In the genomic region with DNA sequence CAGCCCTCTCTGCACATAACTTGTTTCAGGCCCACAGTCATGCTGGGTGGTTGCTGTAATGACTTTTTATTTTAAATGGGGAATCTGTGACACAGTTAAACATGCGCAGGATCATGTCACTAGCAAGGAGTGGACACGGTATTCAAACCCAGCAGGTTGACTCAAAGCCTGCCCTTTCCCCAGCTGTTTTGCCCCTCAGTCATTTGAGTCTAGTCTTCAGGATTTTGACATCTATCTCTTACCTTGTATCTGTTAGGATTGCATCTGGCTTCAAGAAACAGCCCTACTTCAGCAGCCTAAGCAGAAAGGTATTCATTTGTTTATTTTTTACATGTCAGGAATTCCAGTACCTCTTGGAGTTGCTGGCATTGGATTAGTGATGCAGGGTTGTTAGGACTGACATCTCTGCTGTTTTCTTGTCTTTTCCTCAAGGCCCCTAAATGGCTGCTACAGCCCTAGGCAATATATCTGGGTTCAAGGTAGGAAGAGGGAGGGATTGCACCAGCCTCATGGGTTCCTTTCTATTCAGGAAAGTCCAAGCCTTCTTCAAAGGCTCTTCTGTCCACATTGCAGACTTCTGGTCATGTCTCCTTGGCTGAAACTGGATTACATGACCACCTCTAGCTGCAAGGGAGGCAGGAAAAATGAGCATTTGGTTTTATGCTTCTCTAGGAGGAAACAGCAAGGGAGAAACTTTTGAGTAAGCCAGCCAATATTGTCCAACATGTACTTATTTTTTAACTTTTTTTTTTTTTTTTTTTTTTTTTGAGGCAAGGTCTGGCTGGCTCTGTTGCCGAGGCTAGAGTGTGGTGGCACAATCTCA, we compare ENCODE assay signal across 16 cellular contexts. TPM values are rescaled to one million over a fixed set of nuclear protein-coding genes. Genes with fewer than 3 reads are reported as not detected.
DNase-seq lines count a peak whose midpoint lies in the region; ATAC-seq and TF ChIP-seq lines count a peak whose summit lies in the region.
"Had no signal": no experiment of that assay in that cellular context is flagged by ENCODE, and none has a peak within 500 bp of the region (broad histone marks: within the 10 kb centered on the region; RNA-seq: fewer than 3 reads in every experiment).

No MANE protein-coding gene starts in this region.

- H2AFZ ChIP-seq in IMR-90 (replicated peaks; ENCODE audit: low read length, poor library complexity) = no peak overlapping the region

- WGBS in IMR-90 (ENCODE audit: extremely low coverage in 2 of 2, insufficient read length in 1 of 2), 2 experiments = 20% methylated on average over 1 of the region's 3 CpGs; no CpG with 5 or more reads in 1 of the 2 experiments
- no CpG with 5 or more reads among the region's 3 CpGs for WGBS in mesendoderm (ENCODE audit: extremely low coverage, insufficient coverage, low lambda C conversion rate)
- 50% methylated on average over 2 of the region's 3 CpGs for WGBS in esophagus squamous epithelium, 2 donors

- peak overlapping the region; percentile 67 for H4K91ac ChIP-seq in IMR-90 (ENCODE audit: insufficient read depth, low read depth, low read length)

- peak overlapping the region; percentile 90 for H2BK20ac ChIP-seq in IMR-90 (ENCODE audit: low read depth, low read length)

- CTCF ChIA-PET in IMR-90 (lab: Yijun Ruan, JAX) = no interaction called here

- H3K9me3 ChIP-seq in IMR-90 (ENCODE audit: control insufficient read depth, insufficient read depth, low read length) (peaks cover 3% of the 10 kb centered on the region), esophagus squamous epithelium (peaks cover 0 to 7% (median 4%) of the 10 kb centered on the region in 3 donors)
- H3K9me3 ChIP-seq: upper lobe of left lung had no signal

- TF ChIP-seq RAD21 in IMR-90 (IDR thresholded peaks at IDR 0.05; ENCODE audit: low read length) = no peak

- peak; percentile 31 for DNase-seq in AG10803 (ENCODE audit: low read depth)
- DNase-seq in IMR-90 = peak; percentile 67
- DNase-seq in choroid plexus epithelial cell (ENCODE audit: low read depth) = peak; percentile 56
- peak; percentile 57 for DNase-seq in mesendoderm
- no peak for DNase-seq in NOMO-1 treated with dmso at 0.1 percent for 144 hours (lab: John Stamatoyannopoulos, UW; ENCODE audit: unreplicated experiment)
- no peak for DNase-seq in MV-4-11 (lab: John Stamatoyannopoulos, UW)
- DNase-seq in esophagus squamous epithelium (lab: John Stamatoyannopoulos, UW) = no peak
- DNase-seq: ACHN; activated CD4-positive, alpha-beta T cell treated with anti-CD3 and anti-CD28 coated beads for 1 hour; adrenal gland; CD4-positive, CD25-positive, alpha-beta regulatory T cell; central memory CD4-positive, alpha-beta T cell; midbrain; NCI-H187 treated with DMSO at 0.1 percent for 48 hours; upper lobe of left lung had no signal

- H4K20me1 ChIP-seq in IMR-90 (ENCODE audit: insufficient read depth, low read length) = peaks cover 82% of the 10 kb centered on the region

- peaks cover 22 to 88% of the 10 kb centered on the region in 2 experiments for H3K79me1 ChIP-seq in IMR-90 (ENCODE audit: low read depth in 1 of 2, low read length in 2 of 2)
- peaks cover 15% of the 10 kb centered on the region for H3K79me1 ChIP-seq in mesendoderm (ENCODE audit: low read length)

- dilution Hi-C loops in IMR-90 (cut with HindIII; ENCODE audit: low sequenced_read_pairs, unreplicated experiment) = no loop called here

- H3K4ac ChIP-seq in IMR-90 (ENCODE audit: low read depth, low read length) = peak overlapping the region; percentile 69
- H3K4ac ChIP-seq in mesendoderm (ENCODE audit: low read depth, low read length) = no peak overlapping the region

- peaks cover 31% of the 10 kb centered on the region for H3K36me3 ChIP-seq in IMR-90 (ENCODE audit: control insufficient read depth, insufficient read depth, low read length)
- H3K36me3 ChIP-seq in mesendoderm (ENCODE audit: control insufficient read depth, insufficient read depth, low read length) = peaks cover 3% of the 10 kb centered on the region
- H3K36me3 ChIP-seq in esophagus squamous epithelium = peaks cover 0 to 24% (median 0%) of the 10 kb centered on the region in 3 donors
- H3K36me3 ChIP-seq: adrenal gland, upper lobe of left lung had no signal

- peak overlapping the region; percentile 56 for H2AK5ac ChIP-seq in IMR-90 (ENCODE audit: low read depth, low read length)
- H2AK5ac ChIP-seq in mesendoderm (ENCODE audit: low read length) = no peak overlapping the region

- no peak overlapping the region for H2AK9ac ChIP-seq in IMR-90 (replicated peaks; ENCODE audit: low read depth, low read length, poor library complexity)

- no peak for TF ChIP-seq POLR2A in IMR-90 (IDR thresholded peaks at IDR 0.05; ENCODE audit: low read depth, low read length)
- TF ChIP-seq POLR2A in esophagus squamous epithelium (IDR thresholded peaks at IDR 0.05) = no peak

- H3K14ac ChIP-seq in IMR-90 (replicated peaks; ENCODE audit: low read depth, low read length) = peak overlapping the region; percentile 62; the same call in 1 of the 2 replicates

- ATAC-seq in IMR-90 (ENCODE audit: low read depth) (peak; percentile 46), GM21381 (IDR thresholded peaks at IDR 0.05; ENCODE audit: unreplicated experiment) (no peak)

- in situ Hi-C loops in IMR-90 (cut with MboI; ENCODE audit: low sequenced_read_pairs) = no loop called here

- POLR2A ChIA-PET in IMR-90 (lab: Charles Lee; ENCODE audit: unreplicated experiment) = no interaction called here

- peak overlapping the region in 1 of 2 experiments; percentile 62; a peak in 2 of 4 replicates for H4K8ac ChIP-seq in IMR-90 (ENCODE audit: low read depth in 2 of 2, low read length in 2 of 2)
- H4K8ac ChIP-seq in mesendoderm (ENCODE audit: low read depth, low read length) = no peak overlapping the region

- peak overlapping the region; percentile 13; the same call in 1 of the 2 replicates for H4K5ac ChIP-seq in IMR-90 (ENCODE audit: low read depth, low read length)
- H4K5ac ChIP-seq in mesendoderm (ENCODE audit: low read length) = no peak overlapping the region

- H3K9ac ChIP-seq in IMR-90 (ENCODE audit: low read depth, low read length) (no peak overlapping the region), mesendoderm (ENCODE audit: low read length) (no peak overlapping the region)

- no peak for TF ChIP-seq CTCF in AG10803 (conservative IDR thresholded peaks at IDR 0.05; ENCODE audit: low read length)
- TF ChIP-seq CTCF in IMR-90 (conservative IDR thresholded peaks at IDR 0.05; ENCODE audit: low read depth, low read length) = no peak
- TF ChIP-seq CTCF in choroid plexus epithelial cell (conservative IDR thresholded peaks at IDR 0.05; ENCODE audit: low read depth, low read length) = no peak
- TF ChIP-seq CTCF in esophagus squamous epithelium (IDR thresholded peaks at IDR 0.05) = no peak

- H3K27ac ChIP-seq in IMR-90 (ENCODE audit: insufficient read depth, low read length) (peak overlapping the region; percentile 54), mesendoderm (ENCODE audit: low read depth, low read length) (no peak overlapping the region), esophagus squamous epithelium (peak overlapping the region in 2 of 4 donors; percentile 10 to 28)

- H2BK5ac ChIP-seq in IMR-90 (ENCODE audit: low read depth, low read length, poor library complexity, severe bottlenecking) = peak overlapping the region; percentile 84
- no peak overlapping the region for H2BK5ac ChIP-seq in mesendoderm (ENCODE audit: low read length)

- H3K4me3 ChIP-seq in AG10803 (ENCODE audit: low read length) = no peak overlapping the region
- H3K4me3 ChIP-seq in IMR-90 (ENCODE audit: insufficient read depth, low read depth, low read length) = no peak overlapping the region
- H3K4me3 ChIP-seq in choroid plexus epithelial cell (ENCODE audit: low read depth, low read length) = no peak overlapping the region
- H3K4me3 ChIP-seq in mesendoderm (ENCODE audit: low read length) = no peak overlapping the region
- no peak overlapping the region for H3K4me3 ChIP-seq in esophagus squamous epithelium
- H3K4me3 ChIP-seq: adrenal gland, upper lobe of left lung had no signal

- no peaks in the 10 kb centered on the region for H3K27me3 ChIP-seq in IMR-90 (ENCODE audit: control insufficient read depth, insufficient read depth, low read length)
- H3K27me3 ChIP-seq in mesendoderm (ENCODE audit: insufficient read depth, low read length, poor library complexity) = no peaks in the 10 kb centered on the region
- H3K27me3 ChIP-seq in esophagus squamous epithelium = no peaks in the 10 kb centered on the region
- H3K27me3 ChIP-seq: adrenal gland, upper lobe of left lung had no signal

- peaks cover 51% of the 10 kb centered on the region for H3K9me1 ChIP-seq in IMR-90 (ENCODE audit: insufficient read depth, low read length)

- no TSS peak for BruUV-seq in IMR-90 (replicated peaks; lab: Mats Ljungman, UMichigan)

- H3K23ac ChIP-seq in IMR-90 (ENCODE audit: low read depth, low read length) = peak overlapping the region; percentile 54
- no peak overlapping the region for H3K23ac ChIP-seq in mesendoderm (ENCODE audit: low read length)

- H3K4me2 ChIP-seq in IMR-90 (ENCODE audit: low read depth, low read length) (0 out of 2 replicates have a peak overlapping the region, but pooled peaks have one; percentile 14), mesendoderm (ENCODE audit: low read length) (no peak overlapping the region)

- H2BK15ac ChIP-seq in IMR-90 (ENCODE audit: low read depth, low read length) (peak overlapping the region; percentile 53; the same call in 1 of the 3 replicates), mesendoderm (replicated peaks; ENCODE audit: low read depth) (no peak overlapping the region)

- H2BK120ac ChIP-seq in IMR-90 (ENCODE audit: low read depth, low read length) = peak overlapping the region; percentile 67
- no peak overlapping the region for H2BK120ac ChIP-seq in mesendoderm (ENCODE audit: low read depth, low read length)

- peak overlapping the region; percentile 12; the same call in 1 of the 2 replicates for H3K56ac ChIP-seq in IMR-90 (ENCODE audit: extremely low read depth, insufficient read depth, low read length)
- no peak overlapping the region for H3K56ac ChIP-seq in mesendoderm (ENCODE audit: low read length)

- H3K79me2 ChIP-seq in mesendoderm (ENCODE audit: control insufficient read depth, insufficient read depth, low read length) = peaks cover 43% of the 10 kb centered on the region

- intact Hi-C loops in IMR-90 (cut with micrococcal nuclease) (no loop called here), esophagus squamous epithelium (cut with DNase I) (no loop called here)

- H3K18ac ChIP-seq in IMR-90 (ENCODE audit: low read depth, low read length) (peak overlapping the region; percentile 39; the same call in 1 of the 2 replicates), mesendoderm (ENCODE audit: low read length) (no peak overlapping the region)

- H3K4me1 ChIP-seq in IMR-90 (ENCODE audit: control insufficient read depth, insufficient read depth, low read length) = peaks cover 40% of the 10 kb centered on the region
- peaks cover 7% of the 10 kb centered on the region for H3K4me1 ChIP-seq in mesendoderm (ENCODE audit: control insufficient read depth, low read depth, low read length)
- peaks cover 13 to 55% (median 39%) of the 10 kb centered on the region in 3 donors for H3K4me1 ChIP-seq in esophagus squamous epithelium

RNA-seq across cellular contexts. Expression of a gene that starts 22.8 kb away (rescaled TPM):
- 34.4 and 39.4 TPM in 2 replicates for total RNA-seq in IMR-90 (2012; rRNA removed)
- 61.8 and 66.0 TPM in 2 replicates for polyA plus RNA-seq in IMR-90 (2012; rRNA removed)
- polyA plus RNA-seq in IMR-90 (2012; cell fraction: cytosol; rRNA removed) = 42.5 and 75.2 TPM in 2 replicates
- polyA plus RNA-seq in IMR-90 (2012; cell fraction: nucleus; rRNA removed; ENCODE audit: low replicate concordance) = 126 and 203 TPM in 2 replicates
- 22.5 TPM for polyA plus RNA-seq in mesendoderm (2013, experiment 1 of 2)
- 22.3 TPM for polyA plus RNA-seq in mesendoderm (2013, experiment 2 of 2)
- total RNA-seq in esophagus squamous epithelium = 10 to 100 TPM; 22.9 to 56.7 (median 46.9) TPM

Comparison
In these comparisons a context has a peak if more than half of its experiments do, and no peak if none do; other contexts are left out.
1. DNase-seq: peak in AG10803 (single experiment), IMR-90 (single experiment), choroid plexus epithelial cell (single experiment) and mesendoderm (single experiment); none in NOMO-1 treated with dmso at 0.1 percent for 144 hours (single experiment), MV-4-11 (single experiment) and esophagus squamous epithelium (single experiment).